ENCODE assay signal across 23 cellular contexts in genomic region chr4:90542216-90542615, GRCh38.
DNase-seq lines count a peak whose midpoint lies in the region; ATAC-seq, FAIRE-seq and TF ChIP-seq lines count a peak whose summit lies in the region.
"Had no signal": no experiment of that assay in that cellular context is flagged by ENCODE, and none has a peak within 500 bp of the region (broad histone marks: within the 10 kb centered on the region; RNA-seq: fewer than 3 reads in every experiment).

No MANE protein-coding gene starts in this region.

- H3K36me3 ChIP-seq in tibial artery (no peaks in the 10 kb centered on the region), kidney (ENCODE audit: control insufficient read depth in 1 of 2, insufficient read depth in 2 of 2, low read length in 2 of 2) (no peaks in the 10 kb centered on the region)
- H3K36me3 ChIP-seq: left ventricle myocardium inferior, Peyer's patch, uterus had no signal

- DNase-seq in DMS153 (lab: John Stamatoyannopoulos, UW) (peak; percentile 66), NCI-H128 (lab: John Stamatoyannopoulos, UW; ENCODE audit: unreplicated experiment) (peak; percentile 45), NCI-H510A (lab: John Stamatoyannopoulos, UW) (peak; percentile 6), choroid plexus epithelial cell (ENCODE audit: low read depth) (peak; percentile 1), tibial artery (no peak), kidney (no peak)
- DNase-seq: activated CD4-positive, alpha-beta T cell treated with anti-CD3 and anti-CD28 coated beads, Interleukin-2, amount 50 U/mL, for 4 hours; activated CD4-positive, CD25-positive, alpha-beta regulatory T cell; activated naive CD4-positive, alpha-beta T cell treated with Interleukin-2 at 50 U/mL for 16 hours; body of pancreas; CD4-positive, CD25-positive, alpha-beta regulatory T cell; cerebellar nuclear complex; DMS 273 treated with DMSO at 0.1 percent for 48 hours; H7; left ventricle myocardium inferior; naive B cell; nucleus accumbens; Peyer's patch; SHP77 treated with DMSO at 0.1 percent for 48 hours; stimulated activated naive CD8-positive, alpha-beta T cell treated with anti-CD3 and anti-CD28 coated beads, Interleukin-15, Interleukin-2, amounts not matched to agents 100 U/mL and 50 U/mL, for 24 hours; testis; uterus had no signal

- intact Hi-C loops in tibial artery (cut with DNase I; ENCODE audit: low total_unique reads) (no loop called here), kidney (cut with DNase I) (no loop called here)

- H3K9me3 ChIP-seq in tibial artery (no peaks in the 10 kb centered on the region), kidney (ENCODE audit: control insufficient read depth in 1 of 2, low read length in 2 of 2) (no peaks in the 10 kb centered on the region)
- H3K9me3 ChIP-seq: body of pancreas, left ventricle myocardium inferior, Peyer's patch, testis, uterus had no signal

- H3K4me3 ChIP-seq in choroid plexus epithelial cell (ENCODE audit: low read depth, low read length) (no peak overlapping the region), tibial artery (no peak overlapping the region), kidney (ENCODE audit: low read length in 2 of 2) (no peak overlapping the region)
- H3K4me3 ChIP-seq: body of pancreas, left ventricle myocardium inferior, Peyer's patch, testis, uterus had no signal

- H3K27me3 ChIP-seq in tibial artery, result no peaks in the 10 kb centered on the region
- H3K27me3 ChIP-seq: Peyer's patch, testis, uterus had no signal

- H3K4me1 ChIP-seq in tibial artery (no peaks in the 10 kb centered on the region), kidney (ENCODE audit: control insufficient read depth in 1 of 2, insufficient read depth in 1 of 2, low read depth in 1 of 2, low read length in 2 of 2) (no peaks in the 10 kb centered on the region)
- H3K4me1 ChIP-seq: body of pancreas, Peyer's patch, uterus had no signal

- no peak for TF ChIP-seq CTCF in choroid plexus epithelial cell (conservative IDR thresholded peaks at IDR 0.05; ENCODE audit: low read depth, low read length)
- no peak for TF ChIP-seq CTCF in tibial artery (IDR thresholded peaks at IDR 0.05)
- no peak for TF ChIP-seq CTCF in kidney (IDR thresholded peaks at IDR 0.05; ENCODE audit: borderline replicate concordance, extremely low read depth, insufficient read depth)

- FAIRE-seq in kidney (lab: Jason Lieb, UNC), result no peak

- no peak for ATAC-seq in GM21529 (IDR thresholded peaks at IDR 0.05; ENCODE audit: unreplicated experiment)
- ATAC-seq: body of pancreas; stimulated activated naive CD8-positive, alpha-beta T cell treated with anti-CD3 and anti-CD28 coated beads, Interleukin-15, Interleukin-2, amounts not matched to agents 100 U/mL and 50 U/mL, for 24 hours had no signal

- H3K27ac ChIP-seq in tibial artery, result no peak overlapping the region
- no peak overlapping the region for H3K27ac ChIP-seq in kidney (ENCODE audit: low read depth in 2 of 2, low read length in 2 of 2)
- H3K27ac ChIP-seq: body of pancreas, left ventricle myocardium inferior, Peyer's patch, testis, uterus had no signal

- H3K9ac ChIP-seq in kidney (ENCODE audit: low read length in 2 of 2), result no peak overlapping the region

Comparison
In these comparisons a context has a peak if more than half of its experiments do, and no peak if none do; other contexts are left out.
1. DNase-seq: peak in DMS153 (single experiment), NCI-H128 (single experiment), NCI-H510A (single experiment) and choroid plexus epithelial cell (single experiment); none in tibial artery (0 of 2) and kidney (single experiment).